Comparison of ENCODE assay signal across 9 cellular contexts in the genomic region with DNA sequence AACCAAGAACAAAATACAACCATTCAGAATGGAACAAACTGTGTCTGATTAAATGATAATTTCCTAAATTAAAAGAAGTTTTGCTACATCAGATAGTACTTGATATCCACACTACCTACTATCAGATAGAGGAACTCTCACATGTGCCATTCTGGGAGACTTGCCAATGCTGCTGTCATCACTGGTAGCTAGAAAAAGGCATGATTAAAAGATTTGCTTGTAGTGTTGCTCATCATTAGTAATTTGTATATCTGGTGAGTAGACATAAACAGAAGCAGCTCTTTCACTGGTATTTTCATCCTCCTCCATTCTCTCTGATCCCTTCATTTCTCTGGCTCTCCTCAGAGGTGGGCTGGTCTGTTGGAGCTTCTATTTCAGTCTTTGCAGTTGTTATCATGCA. TPM values are rescaled to one million over a fixed set of nuclear protein-coding genes. Genes with fewer than 3 reads are reported as not detected.
DNase-seq lines count a peak whose midpoint lies in the region; ATAC-seq and TF ChIP-seq lines count a peak whose summit lies in the region.
"Had no signal": no experiment of that assay in that cellular context is flagged by ENCODE, and none has a peak within 500 bp of the region (broad histone marks: within the 10 kb centered on the region; RNA-seq: fewer than 3 reads in every experiment).

No MANE protein-coding gene starts in this region.

- H3K4me1 ChIP-seq in breast epithelium (no peaks in the 10 kb centered on the region), BE2C (no peaks in the 10 kb centered on the region)
- H3K4me1 ChIP-seq: right lobe of liver had no signal

- H3K4me3 Mint-ChIP-seq in MCF 10A (ENCODE audit: unreplicated experiment): no peak overlapping the region

- intact Hi-C loops in MCF 10A (cut with micrococcal nuclease) (loop anchor here (2.0 kb wide), 1 partner anchor 54 kb away; no protein-coding TSS in a partner anchor), breast epithelium (cut with DNase I; ENCODE audit: low total_unique reads) (no loop called here), left cardiac atrium (cut with DNase I) (no loop called here)

- peaks cover 9% of the 10 kb centered on the region for H3K4me1 Mint-ChIP-seq in MCF 10A (ENCODE audit: insufficient read depth, unreplicated experiment)

- no peaks in the 10 kb centered on the region for H3K36me3 Mint-ChIP-seq in MCF 10A (ENCODE audit: insufficient read depth, unreplicated experiment)

- H3K36me3 ChIP-seq in breast epithelium (no peaks in the 10 kb centered on the region), BE2C (no peaks in the 10 kb centered on the region)
- H3K36me3 ChIP-seq: right lobe of liver had no signal

- no peak for TF ChIP-seq POLR2A in breast epithelium (IDR thresholded peaks at IDR 0.05)

- no peaks in the 10 kb centered on the region for H3K27me3 ChIP-seq in breast epithelium
- H3K27me3 ChIP-seq in BE2C: no peaks in the 10 kb centered on the region; the same call in 1 of the 2 replicates
- H3K27me3 ChIP-seq: right lobe of liver had no signal

- H3K27ac ChIP-seq in breast epithelium: peak overlapping the region in 1 of 2 donors; percentile 30
- H3K27ac ChIP-seq: right lobe of liver had no signal

- H3K9me3 ChIP-seq in breast epithelium: no peaks in the 10 kb centered on the region
- H3K9me3 ChIP-seq in BE2C: no peaks in the 10 kb centered on the region
- H3K9me3 ChIP-seq: right lobe of liver had no signal

- H3K9me3 Mint-ChIP-seq in MCF 10A (ENCODE audit: unreplicated experiment): no peaks in the 10 kb centered on the region

- DNase-seq in MCF 10A (ENCODE audit: unreplicated experiment) (peak; percentile 80), breast epithelium (ENCODE audit: low spot score in 2 of 2) (no peak), SK-MEL-5 (ENCODE audit: low read depth, low spot score) (peak; percentile 90), left cardiac atrium (peak; percentile 51), superior temporal gyrus (ENCODE audit: extremely low spot score) (peak; percentile 72), BE2C (no peak)
- DNase-seq in activated CD8-positive, alpha-beta memory T cell treated with anti-CD3 and anti-CD28 coated beads, Interleukin-2, amount 50 U/mL, for 48 hours: no peak

- H3K27ac Mint-ChIP-seq in MCF 10A (ENCODE audit: low read depth, unreplicated experiment): no peak overlapping the region

- POLR2A ChIA-PET in MCF 10A (lab: Yijun Ruan, JAX): interaction anchor here (0.7 to 1.2 kb wide), 2 partner anchors 34 to 37 kb away, joined by 3 to 6 read pairs; no protein-coding TSS in a partner anchor

- in situ Hi-C loops in SK-MEL-5 (cut with HindIII; ENCODE audit: low pct_unique_long_range_greater_than_20kb, low sequenced_read_pairs): no loop called here

- H3K27me3 Mint-ChIP-seq in MCF 10A (ENCODE audit: insufficient read depth, unreplicated experiment): no peaks in the 10 kb centered on the region

- TF ChIP-seq CTCF in MCF 10A (IDR thresholded peaks at IDR 0.05; ENCODE audit: unreplicated experiment): no peak
- TF ChIP-seq CTCF in breast epithelium (IDR thresholded peaks at IDR 0.05): no peak
- no peak for TF ChIP-seq CTCF in BE2C (IDR thresholded peaks at IDR 0.05; ENCODE audit: low read depth, low read length)

- peak; percentile 27 to 64 for ATAC-seq in left cardiac atrium
- no peak for ATAC-seq in GM19035 (IDR thresholded peaks at IDR 0.05; ENCODE audit: unreplicated experiment)

- H3K4me3 ChIP-seq in breast epithelium: no peak overlapping the region
- no peak overlapping the region for H3K4me3 ChIP-seq in BE2C (ENCODE audit: low read depth, low read length)
- H3K4me3 ChIP-seq: right lobe of liver had no signal

- CTCF ChIA-PET in MCF 10A (lab: Yijun Ruan, JAX): interaction anchor here (0.5 to 1.8 kb wide), 2 partner anchors 193 to 209 kb away, joined by 3 to 5 read pairs; no protein-coding TSS in a partner anchor

- no TSS peak for BruUV-seq in MCF 10A (replicated peaks; lab: Mats Ljungman, UMichigan)

RNA-seq across cellular contexts. Expression of gene SPRY1, which starts 56.0 kb away (rescaled TPM):
- total RNA-seq in MCF 10A (2022): 4.3 and 5.6 TPM in 2 replicates
- 100 to 1,000 TPM in 2 of 3 donors, 10 to 100 TPM in 1; 82.1 to 233 (median 103) TPM for total RNA-seq in breast epithelium
- total RNA-seq in SK-MEL-5 (2014; rRNA removed; shearing (Covaris generic)): 49.9 and 59.2 TPM in 2 replicates
- 114 and 158 TPM in 2 replicates for polyA plus RNA-seq in SK-MEL-5 (2015; cell fraction: cytosol; rRNA removed)
- polyA plus RNA-seq in SK-MEL-5 (2015; cell fraction: nucleus; rRNA removed): 145 and 146 TPM in 2 replicates
- 10 to 100 TPM; 59.6 to 89.9 TPM for total RNA-seq in left cardiac atrium
- polyA plus RNA-seq in BE2C (2012; ENCODE audit: insufficient read depth, insufficient read length, low read depth): not detected

Comparison
In these comparisons a context has a peak if more than half of its experiments do, and no peak if none do; other contexts are left out.
1. DNase-seq: peak in MCF 10A (single experiment), SK-MEL-5 (single experiment), left cardiac atrium (single experiment) and superior temporal gyrus (single experiment); none in breast epithelium (0 of 2), activated CD8-positive, alpha-beta memory T cell treated with anti-CD3 and anti-CD28 coated beads, Interleukin-2, amount 50 U/mL, for 48 hours (single experiment) and BE2C (single experiment).